ENCODE assay signal across 1 cellular context in the genomic region with DNA sequence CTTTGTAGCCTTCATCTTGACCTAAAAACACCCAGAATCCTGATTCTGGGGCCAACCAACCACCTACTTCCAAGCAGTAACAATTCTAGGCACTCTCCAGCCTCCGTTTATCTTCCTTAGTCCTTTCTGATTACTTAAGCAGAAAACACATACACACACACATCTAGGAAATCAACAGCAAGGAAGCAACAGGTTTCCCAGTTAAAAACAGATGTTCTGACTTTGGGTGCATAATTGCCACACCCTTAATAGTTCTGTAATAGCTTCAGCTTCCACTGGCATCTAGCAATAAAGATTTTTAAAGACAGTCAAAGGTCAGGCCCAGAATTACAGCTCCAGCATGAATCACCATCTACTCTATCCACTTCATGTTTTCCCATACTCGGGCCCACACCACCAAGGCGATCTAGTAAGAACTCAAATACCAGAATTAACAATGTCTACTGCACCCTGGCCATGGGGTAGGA.
TF ChIP-seq lines count a peak whose summit lies in the region.

No MANE protein-coding gene starts in this region.

TF ChIP-seq in SK-N-SH treated with all-trans-retinoic acid at 6 μM for 48 hours, 23 proteins besides CTCF, POLR2A, EP300 and RAD21 (continued from another document):
- TF ChIP-seq, protein P1, sequence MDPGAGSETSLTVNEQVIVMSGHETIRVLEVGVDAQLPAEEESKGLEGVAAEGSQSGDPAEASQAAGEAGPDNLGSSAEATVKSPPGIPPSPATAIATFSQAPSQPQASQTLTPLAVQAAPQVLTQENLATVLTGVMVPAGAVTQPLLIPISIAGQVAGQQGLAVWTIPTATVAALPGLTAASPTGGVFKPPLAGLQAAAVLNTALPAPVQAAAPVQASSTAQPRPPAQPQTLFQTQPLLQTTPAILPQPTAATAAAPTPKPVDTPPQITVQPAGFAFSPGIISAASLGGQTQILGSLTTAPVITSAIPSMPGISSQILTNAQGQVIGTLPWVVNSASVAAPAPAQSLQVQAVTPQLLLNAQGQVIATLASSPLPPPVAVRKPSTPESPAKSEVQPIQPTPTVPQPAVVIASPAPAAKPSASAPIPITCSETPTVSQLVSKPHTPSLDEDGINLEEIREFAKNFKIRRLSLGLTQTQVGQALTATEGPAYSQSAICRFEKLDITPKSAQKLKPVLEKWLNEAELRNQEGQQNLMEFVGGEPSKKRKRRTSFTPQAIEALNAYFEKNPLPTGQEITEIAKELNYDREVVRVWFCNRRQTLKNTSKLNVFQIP (CRISPR knock-in tag; IDR thresholded peaks at IDR 0.05; ENCODE audit: borderline replicate concordance, low read depth): no peak
- TF ChIP-seq, protein P2, sequence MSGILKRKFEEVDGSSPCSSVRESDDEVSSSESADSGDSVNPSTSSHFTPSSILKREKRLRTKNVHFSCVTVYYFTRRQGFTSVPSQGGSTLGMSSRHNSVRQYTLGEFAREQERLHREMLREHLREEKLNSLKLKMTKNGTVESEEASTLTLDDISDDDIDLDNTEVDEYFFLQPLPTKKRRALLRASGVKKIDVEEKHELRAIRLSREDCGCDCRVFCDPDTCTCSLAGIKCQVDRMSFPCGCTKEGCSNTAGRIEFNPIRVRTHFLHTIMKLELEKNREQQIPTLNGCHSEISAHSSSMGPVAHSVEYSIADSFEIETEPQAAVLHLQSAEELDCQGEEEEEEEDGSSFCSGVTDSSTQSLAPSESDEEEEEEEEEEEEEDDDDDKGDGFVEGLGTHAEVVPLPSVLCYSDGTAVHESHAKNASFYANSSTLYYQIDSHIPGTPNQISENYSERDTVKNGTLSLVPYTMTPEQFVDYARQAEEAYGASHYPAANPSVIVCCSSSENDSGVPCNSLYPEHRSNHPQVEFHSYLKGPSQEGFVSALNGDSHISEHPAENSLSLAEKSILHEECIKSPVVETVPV (CRISPR knock-in tag; IDR thresholded peaks at IDR 0.05): no peak
